In genomic region chr9:84779892-84780291, GRCh38 we compare ENCODE assay signal across 21 cellular contexts.
"Had no signal": no experiment of that assay in that cellular context is flagged by ENCODE, and none has a peak within 500 bp of the region (broad histone marks: within the 10 kb centered on the region; RNA-seq: fewer than 3 reads in every experiment).

No MANE protein-coding gene starts in this region.

- H3K4me3 ChIP-seq: MG63, SJCRH30 had no signal

- H3K27me3 ChIP-seq: MG63 had no signal

- H3K36me3 ChIP-seq: MG63, SJCRH30 had no signal

- H3K4me1 ChIP-seq: SJCRH30 had no signal

- ATAC-seq: Panc1, PC-3, Right ventricle myocardium inferior, SK-N-SH treated with all-trans-retinoic acid at 6 μM for 48 hours had no signal

- DNase-seq: Karpas-422, KG1, MG63, NCI-H1092, NCI-H1105 treated with DMSO at 0.1 percent for 48 hours, NCI-H1417 treated with DMSO at 0.1 percent for 48 hours, NCI-H146, NCI-H1694 treated with DMSO at 0.1 percent for 48 hours, NCI-H1930, NCI-H2081, NCI-H2107, NCI-H2227 treated with DMSO at 0.1 percent for 48 hours, NCI-H524, NCI-H526 treated with DMSO at 0.1 percent for 48 hours, NCI-H774, PC-3, SHP77 treated with DMSO at 0.1 percent for 48 hours, SJCRH30 had no signal

- H3K9me3 ChIP-seq: MG63, SJCRH30 had no signal

- H3K27ac ChIP-seq: SJCRH30 had no signal
